ENCODE assay signal across 20 cellular contexts in the genomic region with DNA sequence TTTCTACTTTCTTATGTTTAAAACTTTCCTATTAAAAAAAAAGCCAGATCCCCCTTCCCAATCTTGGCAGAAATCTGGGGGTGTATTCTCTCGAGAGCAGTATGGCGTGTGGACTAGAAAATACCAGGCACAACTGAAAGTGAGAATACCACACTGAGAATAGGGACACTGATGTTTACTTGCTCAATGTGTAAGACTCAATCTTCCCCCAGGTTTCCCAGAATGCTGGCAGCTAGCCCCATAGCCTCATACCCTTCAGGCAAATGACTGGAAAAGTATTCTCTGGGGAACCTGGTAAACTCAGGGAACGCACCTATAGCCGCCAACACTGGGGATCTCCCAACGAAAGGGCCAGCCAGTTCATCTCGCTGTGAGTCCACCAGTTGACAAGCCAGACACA.
"Had no signal": no experiment of that assay in that cellular context is flagged by ENCODE, and none has a peak within 500 bp of the region (broad histone marks: within the 10 kb centered on the region; RNA-seq: fewer than 3 reads in every experiment).

No MANE protein-coding gene starts in this region.

- H3K9me3 Mint-ChIP-seq: activated B cell treated with CpG ODN at 0.5 μM for 24 hours; activated naive CD8-positive, alpha-beta T cell treated with anti-CD3 and anti-CD28 coated beads, Interleukin-2, amount 10 ng/mL, durations not matched to agents 7 days and 5 days; activated T-helper 1 cell treated with anti-CD3 and anti-CD28 coated beads, Interleukin-12 subunit alpha, Interleukin-12 subunit beta, Interleukin-2, Interleukin-4 antibody, amounts not matched to agents 30 ng/mL and 10 ng/mL and 1 ng/mL, durations not matched to agents 14 hours and 24 hours and 36 hours; naive B cell; neural crest cell had no signal

- H3K27ac Mint-ChIP-seq: activated B cell treated with CpG ODN at 0.5 μM for 24 hours; activated T-helper 1 cell treated with anti-CD3 and anti-CD28 coated beads, Interleukin-12 subunit alpha, Interleukin-12 subunit beta, Interleukin-2, Interleukin-4 antibody, amounts not matched to agents 30 ng/mL and 10 ng/mL and 1 ng/mL, durations not matched to agents 14 hours and 24 hours and 36 hours; progenitor cell of endocrine pancreas had no signal

- H3K27me3 Mint-ChIP-seq: activated B cell treated with CpG ODN at 0.5 μM for 24 hours; activated naive CD8-positive, alpha-beta T cell treated with anti-CD3 and anti-CD28 coated beads, Interleukin-2, amount 10 ng/mL, durations not matched to agents 7 days and 5 days; naive B cell; progenitor cell of endocrine pancreas had no signal

- H3K4me1 Mint-ChIP-seq: activated naive CD8-positive, alpha-beta T cell treated with anti-CD3 and anti-CD28 coated beads, Interleukin-2, amount 10 ng/mL, durations not matched to agents 7 days and 5 days had no signal

- H3K9me3 ChIP-seq: body of pancreas, heart right ventricle, mucosa of descending colon, right atrium auricular region, stomach, vagina had no signal

- ATAC-seq: body of pancreas, heart right ventricle, left ventricle myocardium superior, mucosa of descending colon had no signal

- H3K27ac ChIP-seq: body of pancreas, right atrium auricular region, stomach, vagina had no signal

- H3K4me3 ChIP-seq: body of pancreas, heart right ventricle, mucosa of descending colon, right atrium auricular region, stomach, vagina had no signal

- H3K27me3 ChIP-seq: body of pancreas, heart right ventricle, right atrium auricular region, stomach, vagina had no signal

- FAIRE-seq: colon, endometrium had no signal

- DNase-seq: activated B cell treated with CpG ODN at 0.5 μM for 24 hours; activated CD4-positive, alpha-beta T cell treated with anti-CD3 and anti-CD28 coated beads for 48 hours; activated CD8-positive, alpha-beta memory T cell treated with anti-CD3 and anti-CD28 coated beads, Interleukin-2, amount 50 U/mL, for 4 hours; activated naive CD8-positive, alpha-beta T cell treated with anti-CD3 and anti-CD28 coated beads, Interleukin-2, amount 10 ng/mL, durations not matched to agents 7 days and 5 days; body of pancreas; erythroblast; heart right ventricle; kidney glomerular epithelial cell; left ventricle myocardium superior; mucosa of descending colon; naive B cell; stomach; trophoblast cell had no signal

- H3K4me3 Mint-ChIP-seq: activated B cell treated with CpG ODN at 0.5 μM for 24 hours; activated naive CD8-positive, alpha-beta T cell treated with anti-CD3 and anti-CD28 coated beads, Interleukin-2, amount 10 ng/mL, durations not matched to agents 7 days and 5 days; activated T-helper 1 cell treated with anti-CD3 and anti-CD28 coated beads, Interleukin-12 subunit alpha, Interleukin-12 subunit beta, Interleukin-2, Interleukin-4 antibody, amounts not matched to agents 30 ng/mL and 10 ng/mL and 1 ng/mL, durations not matched to agents 14 hours and 24 hours and 36 hours; neural crest cell had no signal
